8 cellular contexts compared by ENCODE assay signal in the genomic region with DNA sequence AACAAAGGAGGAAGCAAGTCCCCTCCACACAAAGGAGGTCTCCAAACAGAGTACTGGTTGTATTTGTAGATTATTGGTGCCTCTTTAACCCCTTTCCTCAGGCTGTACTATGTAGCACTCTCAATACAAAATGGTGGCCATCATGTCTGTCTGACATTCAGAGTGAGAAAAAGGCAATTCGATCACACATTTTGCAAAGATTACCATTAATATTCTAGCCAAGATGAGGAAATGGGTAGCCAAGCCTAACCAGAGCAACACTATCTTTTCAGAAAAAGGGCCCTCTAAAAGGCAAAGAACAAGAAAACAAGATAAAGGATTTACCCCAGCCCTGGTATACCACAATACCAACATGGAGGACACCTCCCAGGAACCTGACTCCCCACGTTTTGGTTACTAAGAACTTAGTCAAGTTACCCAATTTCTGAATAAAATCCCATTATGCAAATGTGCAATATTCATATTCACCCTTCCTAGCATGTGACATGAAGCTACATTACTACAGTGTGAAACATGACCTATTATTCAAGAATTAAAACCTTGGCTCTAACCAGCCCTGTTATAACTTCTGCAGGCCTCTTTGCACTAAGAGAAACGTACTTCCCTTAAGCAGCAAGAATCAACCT. TPM values are rescaled to one million over a fixed set of nuclear protein-coding genes. Genes with fewer than 3 reads are reported as not detected.
DNase-seq lines count a peak whose midpoint lies in the region; ATAC-seq, FAIRE-seq and TF ChIP-seq lines count a peak whose summit lies in the region.

No MANE protein-coding gene starts in this region.

- no peaks in the 10 kb centered on the region for H3K9me3 Mint-ChIP-seq in Caco-2 (ENCODE audit: unreplicated experiment)
- no peaks in the 10 kb centered on the region for H3K9me3 Mint-ChIP-seq in type B pancreatic cell

- H3K27ac Mint-ChIP-seq in Caco-2 (ENCODE audit: unreplicated experiment) (peak overlapping the region; percentile 74), type B pancreatic cell (peak overlapping the region; percentile 91)

- H3K4me1 Mint-ChIP-seq in Caco-2 (ENCODE audit: low read depth, unreplicated experiment) (peaks cover 29% of the 10 kb centered on the region), type B pancreatic cell (ENCODE audit: unreplicated experiment) (peaks cover 50% of the 10 kb centered on the region)

- intact Hi-C loops in Caco-2 (cut with micrococcal nuclease; ENCODE audit: unreplicated experiment) = no loop called here
- intact Hi-C loops in lower lobe of right lung (cut with DNase I) = no loop called here

- H3K36me3 ChIP-seq in Caco-2 (ENCODE audit: control insufficient read depth, insufficient read depth, low read length) (no peaks in the 10 kb centered on the region), MG63 (peaks cover 4% of the 10 kb centered on the region), lower lobe of right lung (no peaks in the 10 kb centered on the region)

- H3K4me3 ChIP-seq in Caco-2 (ENCODE audit: low read depth, low read length) (peak overlapping the region; percentile 80), MG63 (peak overlapping the region; percentile 81), astrocyte of the spinal cord (ENCODE audit: low read depth, low read length) (peak overlapping the region; percentile 89), lower lobe of right lung (peak overlapping the region; percentile 99)

- H3K27me3 ChIP-seq in Caco-2 (replicated peaks; ENCODE audit: control insufficient read depth, insufficient read depth, low read length) (no peaks in the 10 kb centered on the region), MG63 (no peaks in the 10 kb centered on the region), lower lobe of right lung (ENCODE audit: low read depth) (no peaks in the 10 kb centered on the region)

- POLR2A ChIA-PET in Caco-2 (lab: Charles Lee) = no interaction called here

- DNase-seq in Caco-2 (no peak), MG63 (no peak), astrocyte of the spinal cord (ENCODE audit: low read depth, low spot score) (peak; percentile 37), lower lobe of right lung (no peak), type B pancreatic cell (ENCODE audit: extremely low spot score, unreplicated experiment) (no peak), amygdala (lab: John Stamatoyannopoulos, UW) (no peak), urothelium cell line (ENCODE audit: low spot score) (no peak)

- CTCF ChIA-PET in Caco-2 (lab: Charles Lee) = no interaction called here

- H3K36me3 Mint-ChIP-seq in Caco-2 (ENCODE audit: insufficient read depth, unreplicated experiment) = peaks cover 7% of the 10 kb centered on the region
- peaks cover 2% of the 10 kb centered on the region for H3K36me3 Mint-ChIP-seq in type B pancreatic cell

- H3K9me3 ChIP-seq in Caco-2 (no peaks in the 10 kb centered on the region), MG63 (no peaks in the 10 kb centered on the region), lower lobe of right lung (no peaks in the 10 kb centered on the region)

- TSS peak; percentile 23 for BruUV-seq in Caco-2 (replicated peaks; lab: Mats Ljungman, UMichigan)

- H3K27me3 Mint-ChIP-seq in Caco-2 (ENCODE audit: insufficient read depth, unreplicated experiment) (no peaks in the 10 kb centered on the region), type B pancreatic cell (no peaks in the 10 kb centered on the region)

- ATAC-seq in lower lobe of right lung = no peak
- ATAC-seq in HG02884 (IDR thresholded peaks at IDR 0.05; ENCODE audit: unreplicated experiment) = no peak

- H3K4me1 ChIP-seq in Caco-2 (peaks cover 9% of the 10 kb centered on the region), lower lobe of right lung (peaks cover 46% of the 10 kb centered on the region)

- FAIRE-seq in urothelium cell line (lab: Jason Lieb, UNC) = no peak

- in situ Hi-C loops in astrocyte of the spinal cord (cut with HindIII; ENCODE audit: low sequenced_read_pairs) = no loop called here

- no peak for TF ChIP-seq CTCF in Caco-2 (IDR thresholded peaks at IDR 0.05; ENCODE audit: insufficient read depth in 1 of 2, low read depth in 1 of 2, low read length in 1 of 2, severe bottlenecking in 1 of 2, unreplicated experiment in 1 of 2)
- no peak for TF ChIP-seq CTCF in astrocyte of the spinal cord (IDR thresholded peaks at IDR 0.05; ENCODE audit: low read depth, low read length)
- no peak for TF ChIP-seq CTCF in lower lobe of right lung (IDR thresholded peaks at IDR 0.05)
- no peak for TF ChIP-seq CTCF in type B pancreatic cell (conservative IDR thresholded peaks at IDR 0.05)

- peak overlapping the region; percentile 89 for H3K4me3 Mint-ChIP-seq in Caco-2 (ENCODE audit: unreplicated experiment)
- peak overlapping the region; percentile 93 for H3K4me3 Mint-ChIP-seq in type B pancreatic cell

- H3K27ac ChIP-seq in lower lobe of right lung = no peak overlapping the region

RNA-seq across cellular contexts. Expression of gene KDM5B, which starts 2.2 kb away (rescaled TPM):
- total RNA-seq in Caco-2 (2022) = 62.7 and 67.5 TPM in 2 replicates
- total RNA-seq in MG63 (2014; rRNA removed; shearing (Covaris generic); ENCODE audit: low replicate concordance) = 33.6 and 40.5 TPM in 2 replicates
- total RNA-seq in lower lobe of right lung = 48.9 TPM
- total RNA-seq in type B pancreatic cell (ENCODE audit: low replicate concordance) = 165 and 182 TPM in 2 replicates

RNA-seq across cellular contexts. Expression of gene PCAT6, which starts 4.8 kb away (rescaled TPM):
- total RNA-seq in Caco-2 (2022) (1.4 TPM in 1 of 2 replicates, not detected in the other), lower lobe of right lung (0.71 TPM), type B pancreatic cell (ENCODE audit: low replicate concordance) (7.9 and 13.9 TPM in 2 replicates)
- not detected in 2 replicates for total RNA-seq in MG63 (2014; rRNA removed; shearing (Covaris generic); ENCODE audit: low replicate concordance)
